In genomic region chr7:75721426-75721825, GRCh38 we compare ENCODE assay signal across 28 cellular contexts. TPM values are rescaled to one million over a fixed set of nuclear protein-coding genes. Genes with fewer than 3 reads are reported as not detected.
"Had no signal": no experiment of that assay in that cellular context is flagged by ENCODE, and none has a peak within 500 bp of the region (broad histone marks: within the 10 kb centered on the region; RNA-seq: fewer than 3 reads in every experiment).

No MANE protein-coding gene starts in this region.

- H3K36me3 Mint-ChIP-seq: activated naive CD4-positive, alpha-beta T cell treated with anti-CD3 and anti-CD28 coated beads, Interleukin-2, amount 10 ng/mL, durations not matched to agents 7 days and 5 days; activated naive CD4-positive, alpha-beta T cell treated with anti-CD3 and anti-CD28 coated beads, Interleukin-2, amount 50 U/mL, for 72 hours; activated naive CD8-positive, alpha-beta T cell treated with anti-CD3 and anti-CD28 coated beads, Interleukin-2, amount 10 ng/mL, durations not matched to agents 7 days and 5 days; WTC11 had no signal

- H3K27ac ChIP-seq: ascending aorta, colonic mucosa, epithelial cell of prostate, VCaP had no signal

- H3K27me3 ChIP-seq: ascending aorta, colonic mucosa had no signal

- H3K36me3 ChIP-seq: ascending aorta, colonic mucosa had no signal

- H3K4me3 Mint-ChIP-seq: activated CD4-positive, alpha-beta memory T cell treated with anti-CD3 and anti-CD28 coated beads, Interleukin-2, amount 10 ng/mL, durations not matched to agents 7 days and 5 days; activated CD4-positive, alpha-beta T cell treated with anti-CD3 and anti-CD28 coated beads, Interleukin-2, amount 10 ng/mL, durations not matched to agents 7 days and 5 days; activated naive CD4-positive, alpha-beta T cell treated with anti-CD3 and anti-CD28 coated beads, Interleukin-2, amount 10 ng/mL, durations not matched to agents 7 days and 5 days; activated naive CD8-positive, alpha-beta T cell treated with anti-CD3 and anti-CD28 coated beads, Interleukin-2, amount 10 ng/mL, durations not matched to agents 7 days and 5 days; activated T-cell treated with anti-CD3 and anti-CD28 coated beads, Interleukin-2, amount 50 U/mL, for 24 hours; activated T-cell treated with anti-CD3 and anti-CD28 coated beads, Interleukin-2, amount 50 U/mL, for 72 hours; brain; WTC11 had no signal

- H3K4me1 ChIP-seq: colonic mucosa had no signal

- H3K27ac Mint-ChIP-seq: activated CD4-positive, alpha-beta memory T cell treated with anti-CD3 and anti-CD28 coated beads, Interleukin-2, amount 10 ng/mL, durations not matched to agents 7 days and 5 days; activated CD4-positive, alpha-beta T cell treated with anti-CD3 and anti-CD28 coated beads, Interleukin-2, amount 10 ng/mL, durations not matched to agents 7 days and 5 days; activated naive CD4-positive, alpha-beta T cell treated with anti-CD3 and anti-CD28 coated beads, Interleukin-2, amount 50 U/mL, for 72 hours; activated naive CD8-positive, alpha-beta T cell treated with anti-CD3 and anti-CD28 coated beads, Interleukin-2, amount 10 ng/mL, durations not matched to agents 7 days and 5 days; activated T-cell treated with anti-CD3 and anti-CD28 coated beads, Interleukin-2, amount 50 U/mL, for 24 hours; activated T-cell treated with anti-CD3 and anti-CD28 coated beads, Interleukin-2, amount 50 U/mL, for 72 hours; brain; WTC11 had no signal

- H3K4me1 Mint-ChIP-seq: activated CD4-positive, alpha-beta memory T cell treated with anti-CD3 and anti-CD28 coated beads, Interleukin-2, amount 10 ng/mL, durations not matched to agents 7 days and 5 days; activated CD4-positive, alpha-beta T cell treated with anti-CD3 and anti-CD28 coated beads, Interleukin-2, amount 10 ng/mL, durations not matched to agents 7 days and 5 days; activated naive CD4-positive, alpha-beta T cell treated with anti-CD3 and anti-CD28 coated beads, Interleukin-2, amount 10 ng/mL, durations not matched to agents 7 days and 5 days; activated naive CD8-positive, alpha-beta T cell treated with anti-CD3 and anti-CD28 coated beads, Interleukin-2, amount 10 ng/mL, durations not matched to agents 7 days and 5 days; brain; WTC11 had no signal

- H3K27me3 Mint-ChIP-seq: activated CD4-positive, alpha-beta memory T cell treated with anti-CD3 and anti-CD28 coated beads, Interleukin-2, amount 10 ng/mL, durations not matched to agents 7 days and 5 days; activated CD4-positive, alpha-beta T cell treated with anti-CD3 and anti-CD28 coated beads, Interleukin-2, amount 10 ng/mL, durations not matched to agents 7 days and 5 days; activated naive CD8-positive, alpha-beta T cell treated with anti-CD3 and anti-CD28 coated beads, Interleukin-2, amount 10 ng/mL, durations not matched to agents 7 days and 5 days; activated T-cell treated with anti-CD3 and anti-CD28 coated beads, Interleukin-2, amount 50 U/mL, for 24 hours; brain had no signal

- H3K4me3 ChIP-seq: ascending aorta, colonic mucosa had no signal

- DNase-seq: activated CD4-positive, alpha-beta memory T cell treated with anti-CD3 and anti-CD28 coated beads, Interleukin-2, amount 10 ng/mL, durations not matched to agents 7 days and 5 days; activated CD4-positive, alpha-beta T cell treated with anti-CD3 and anti-CD28 coated beads for 1 hour; activated CD4-positive, alpha-beta T cell treated with anti-CD3 and anti-CD28 coated beads for 4 hours; activated CD4-positive, alpha-beta T cell treated with anti-CD3 and anti-CD28 coated beads, Interleukin-2, amount 10 ng/mL, durations not matched to agents 7 days and 5 days; activated CD4-positive, alpha-beta T cell treated with anti-CD3 and anti-CD28 coated beads, Interleukin-2, amount 50 U/mL, for 4 hours; activated CD8-positive, alpha-beta memory T cell treated with anti-CD3 and anti-CD28 coated beads, Interleukin-2, amount 50 U/mL, for 48 hours; activated gamma-delta T cell; activated naive CD4-positive, alpha-beta T cell; activated naive CD4-positive, alpha-beta T cell treated with anti-CD3 and anti-CD28 coated beads, Interleukin-2, amount 10 ng/mL, durations not matched to agents 7 days and 5 days; activated naive CD8-positive, alpha-beta T cell treated with anti-CD3 and anti-CD28 coated beads, Interleukin-2, amount 10 ng/mL, durations not matched to agents 7 days and 5 days; activated T-cell treated with anti-CD3 and anti-CD28 coated beads for 4 hours; activated T-cell treated with anti-CD3 and anti-CD28 coated beads, Interleukin-2, amount 50 U/mL, for 24 hours; activated T-cell treated with anti-CD3 and anti-CD28 coated beads, Interleukin-2, amount 50 U/mL, for 72 hours; colonic mucosa; effector CD8-positive, alpha-beta T cell; head of caudate nucleus; T-helper 2 cell had no signal

- ATAC-seq: activated naive CD4-positive, alpha-beta T cell treated with anti-CD3 and anti-CD28 coated beads, Interleukin-2, amount 50 U/mL, for 72 hours; activated T-cell treated with anti-CD3 and anti-CD28 coated beads, Interleukin-2, amount 50 U/mL, for 72 hours; WTC11 had no signal

- H3K9me3 ChIP-seq: ascending aorta, colonic mucosa had no signal

- H3K9me3 Mint-ChIP-seq: activated CD4-positive, alpha-beta memory T cell treated with anti-CD3 and anti-CD28 coated beads, Interleukin-2, amount 10 ng/mL, durations not matched to agents 7 days and 5 days; activated CD4-positive, alpha-beta T cell treated with anti-CD3 and anti-CD28 coated beads, Interleukin-2, amount 10 ng/mL, durations not matched to agents 7 days and 5 days; activated naive CD4-positive, alpha-beta T cell treated with anti-CD3 and anti-CD28 coated beads, Interleukin-2, amount 10 ng/mL, durations not matched to agents 7 days and 5 days; activated naive CD4-positive, alpha-beta T cell treated with anti-CD3 and anti-CD28 coated beads, Interleukin-2, amount 50 U/mL, for 72 hours; activated naive CD8-positive, alpha-beta T cell treated with anti-CD3 and anti-CD28 coated beads, Interleukin-2, amount 10 ng/mL, durations not matched to agents 7 days and 5 days; activated T-cell treated with anti-CD3 and anti-CD28 coated beads, Interleukin-2, amount 50 U/mL, for 24 hours; activated T-cell treated with anti-CD3 and anti-CD28 coated beads, Interleukin-2, amount 50 U/mL, for 72 hours; brain had no signal

RNA-seq across cellular contexts. Expression of gene CCL26, which starts 50.6 kb away (rescaled TPM):
- total RNA-seq: activated CD4-positive, alpha-beta memory T cell treated with anti-CD3 and anti-CD28 coated beads, Interleukin-2, amount 10 ng/mL, durations not matched to agents 7 days and 5 days; activated CD4-positive, alpha-beta T cell treated with anti-CD3 and anti-CD28 coated beads, Interleukin-2, amount 10 ng/mL, durations not matched to agents 7 days and 5 days; activated naive CD4-positive, alpha-beta T cell treated with anti-CD3 and anti-CD28 coated beads, Interleukin-2, amount 50 U/mL, for 72 hours; activated naive CD8-positive, alpha-beta T cell treated with anti-CD3 and anti-CD28 coated beads, Interleukin-2, amount 10 ng/mL, durations not matched to agents 7 days and 5 days; ascending aorta; bronchial epithelial cell; dermis microvascular lymphatic vessel endothelial cell; endothelial cell of umbilical vein; frontal cortex; T-helper 1 cell treated with Interleukin-12 subunit alpha and Interleukin-12 subunit beta and Interleukin-4 antibody, amounts not matched to agents 30 ng/mL and 1 ng/mL, for 36 hours had no signal
- polyA plus RNA-seq: endothelial cell of umbilical vein had no signal
